ENCODE assay signal across 1 cellular context in the genomic region with DNA sequence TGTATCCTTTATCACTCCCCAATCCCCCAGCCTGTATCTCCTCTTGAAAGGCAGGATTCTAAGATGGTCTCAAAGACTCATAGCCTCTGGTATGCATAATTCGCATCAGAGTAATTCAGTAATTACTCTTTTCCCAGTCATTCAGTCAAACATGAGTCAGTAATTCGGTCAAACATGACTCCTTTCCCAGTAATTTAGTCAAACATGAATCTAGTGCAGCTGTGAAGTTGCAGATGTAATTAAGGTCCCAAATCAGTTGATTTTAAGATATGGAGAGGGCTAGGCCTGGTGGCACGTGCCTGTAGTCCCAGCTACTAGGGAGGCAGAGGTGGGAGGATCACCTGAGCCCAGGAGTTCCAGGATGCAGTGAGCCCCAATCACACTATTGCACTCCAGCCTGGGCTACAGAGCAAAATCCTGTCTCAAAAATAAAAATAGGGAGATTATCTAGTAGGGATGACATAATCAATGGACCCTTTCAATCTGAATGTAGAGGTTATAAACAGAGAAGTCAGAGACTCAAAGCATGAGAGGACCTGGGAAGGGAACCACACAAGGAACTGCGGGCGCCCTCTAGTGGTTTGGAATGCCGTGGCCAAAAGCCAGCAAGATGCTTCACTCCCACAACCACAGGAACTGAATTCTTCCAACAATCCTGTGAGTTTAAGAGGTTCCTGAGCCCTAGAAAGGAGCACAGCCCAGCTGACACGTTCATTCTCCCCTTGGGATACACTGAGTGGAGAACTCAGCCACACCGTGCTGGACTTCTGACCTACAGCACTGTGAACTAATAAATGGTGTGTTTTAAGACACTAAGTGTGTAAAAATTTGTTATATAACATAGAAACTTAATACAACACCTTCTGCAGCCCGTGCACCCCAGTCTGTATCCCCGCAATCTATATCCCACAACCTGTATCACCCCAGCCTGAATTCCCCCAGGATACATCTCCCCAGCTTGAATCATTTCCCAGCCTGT.
A peak's percentile ranks its signal among the peaks of the same experiment; 100 is the strongest.
TF ChIP-seq lines count a peak whose summit lies in the region.

No MANE protein-coding gene starts in this region.

TF ChIP-seq in HepG2, 621 proteins besides CTCF, POLR2A, EP300 and RAD21:
- TF ChIP-seq ZNF674 (CRISPR knock-in tag; IDR thresholded peaks at IDR 0.05; ENCODE audit: low read depth), result no peak
- no peak for TF ChIP-seq TOPORS (CRISPR knock-in tag; IDR thresholded peaks at IDR 0.05)
- TF ChIP-seq, protein P1, sequence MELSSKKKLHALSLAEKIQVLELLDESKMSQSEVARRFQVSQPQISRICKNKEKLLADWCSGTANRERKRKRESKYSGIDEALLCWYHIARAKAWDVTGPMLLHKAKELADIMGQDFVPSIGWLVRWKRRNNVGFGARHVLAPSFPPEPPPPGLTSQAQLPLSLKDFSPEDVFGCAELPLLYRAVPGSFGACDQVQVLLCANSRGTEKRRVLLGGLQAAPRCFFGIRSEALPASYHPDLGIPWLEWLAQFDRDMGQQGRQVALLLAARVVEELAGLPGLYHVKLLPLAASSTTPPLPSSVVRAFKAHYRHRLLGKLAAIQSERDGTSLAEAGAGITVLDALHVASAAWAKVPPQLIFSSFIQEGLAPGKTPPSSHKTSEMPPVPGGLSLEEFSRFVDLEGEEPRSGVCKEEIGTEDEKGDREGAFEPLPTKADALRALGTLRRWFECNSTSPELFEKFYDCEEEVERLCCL (CRISPR knock-in tag; IDR thresholded peaks at IDR 0.05; ENCODE audit: borderline replicate concordance), result no peak
- TF ChIP-seq GABPB1 (CRISPR knock-in tag; IDR thresholded peaks at IDR 0.05), result no peak
- TF ChIP-seq STAG1 (CRISPR knock-in tag; IDR thresholded peaks at IDR 0.05), result peak; percentile 61
- TF ChIP-seq ZNF335 (CRISPR knock-in tag; IDR thresholded peaks at IDR 0.05), result peak; percentile 40; the same call in 1 of the 2 replicates
- no peak for TF ChIP-seq ZNF724P (CRISPR knock-in tag; IDR thresholded peaks at IDR 0.05; ENCODE audit: borderline replicate concordance)
- 0 out of 2 replicates have a peak, but pooled peaks have one; percentile 26 for TF ChIP-seq ZNF501 (CRISPR knock-in tag; IDR thresholded peaks at IDR 0.05)
- no peak for TF ChIP-seq TBX3 (IDR thresholded peaks at IDR 0.05; ENCODE audit: borderline replicate concordance)
- TF ChIP-seq RBFOX2 (IDR thresholded peaks at IDR 0.05; ENCODE audit: low read depth, low read length), result no peak
- TF ChIP-seq MYNN (CRISPR knock-in tag; IDR thresholded peaks at IDR 0.05; ENCODE audit: low read depth), result no peak
- no peak for TF ChIP-seq XRCC5 (optimal IDR thresholded peaks at IDR 0.05; ENCODE audit: low read length)
- TF ChIP-seq, protein P2, sequence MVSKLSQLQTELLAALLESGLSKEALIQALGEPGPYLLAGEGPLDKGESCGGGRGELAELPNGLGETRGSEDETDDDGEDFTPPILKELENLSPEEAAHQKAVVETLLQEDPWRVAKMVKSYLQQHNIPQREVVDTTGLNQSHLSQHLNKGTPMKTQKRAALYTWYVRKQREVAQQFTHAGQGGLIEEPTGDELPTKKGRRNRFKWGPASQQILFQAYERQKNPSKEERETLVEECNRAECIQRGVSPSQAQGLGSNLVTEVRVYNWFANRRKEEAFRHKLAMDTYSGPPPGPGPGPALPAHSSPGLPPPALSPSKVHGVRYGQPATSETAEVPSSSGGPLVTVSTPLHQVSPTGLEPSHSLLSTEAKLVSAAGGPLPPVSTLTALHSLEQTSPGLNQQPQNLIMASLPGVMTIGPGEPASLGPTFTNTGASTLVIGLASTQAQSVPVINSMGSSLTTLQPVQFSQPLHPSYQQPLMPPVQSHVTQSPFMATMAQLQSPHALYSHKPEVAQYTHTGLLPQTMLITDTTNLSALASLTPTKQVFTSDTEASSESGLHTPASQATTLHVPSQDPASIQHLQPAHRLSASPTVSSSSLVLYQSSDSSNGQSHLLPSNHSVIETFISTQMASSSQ (IDR thresholded peaks at IDR 0.05; ENCODE audit: low read depth), result no peak
- TF ChIP-seq, protein P2 (CRISPR knock-in tag; IDR thresholded peaks at IDR 0.05; ENCODE audit: borderline replicate concordance), result no peak
- no peak for TF ChIP-seq TBP (CRISPR knock-in tag; IDR thresholded peaks at IDR 0.05)
- no peak for TF ChIP-seq JDP2 (CRISPR knock-in tag; IDR thresholded peaks at IDR 0.05; ENCODE audit: borderline replicate concordance)
- peak; percentile 70 for TF ChIP-seq SMC3 (IDR thresholded peaks at IDR 0.05; ENCODE audit: low read length)
- no peak for TF ChIP-seq IKZF4 (CRISPR knock-in tag; IDR thresholded peaks at IDR 0.05; ENCODE audit: borderline replicate concordance, low read depth, not compliant biosample characterization)
- no peak for TF ChIP-seq MTF2 (CRISPR knock-in tag; IDR thresholded peaks at IDR 0.05; ENCODE audit: borderline replicate concordance)
- no peak for TF ChIP-seq SSRP1 (CRISPR knock-in tag; IDR thresholded peaks at IDR 0.05)
- no peak for TF ChIP-seq FOXK2 (IDR thresholded peaks at IDR 0.05)
- TF ChIP-seq GTF3A (CRISPR knock-in tag; conservative IDR thresholded peaks at IDR 0.05), result no peak
- no peak for TF ChIP-seq POGZ (CRISPR knock-in tag; IDR thresholded peaks at IDR 0.05)
- peak; percentile 44 for TF ChIP-seq TEAD3 (CRISPR knock-in tag; optimal IDR thresholded peaks at IDR 0.05; ENCODE audit: borderline replicate concordance)
TF ChIP-seq in HepG2: peak in this region for 5.
